ENCODE assay signal across 8 cellular contexts in the genomic region with DNA sequence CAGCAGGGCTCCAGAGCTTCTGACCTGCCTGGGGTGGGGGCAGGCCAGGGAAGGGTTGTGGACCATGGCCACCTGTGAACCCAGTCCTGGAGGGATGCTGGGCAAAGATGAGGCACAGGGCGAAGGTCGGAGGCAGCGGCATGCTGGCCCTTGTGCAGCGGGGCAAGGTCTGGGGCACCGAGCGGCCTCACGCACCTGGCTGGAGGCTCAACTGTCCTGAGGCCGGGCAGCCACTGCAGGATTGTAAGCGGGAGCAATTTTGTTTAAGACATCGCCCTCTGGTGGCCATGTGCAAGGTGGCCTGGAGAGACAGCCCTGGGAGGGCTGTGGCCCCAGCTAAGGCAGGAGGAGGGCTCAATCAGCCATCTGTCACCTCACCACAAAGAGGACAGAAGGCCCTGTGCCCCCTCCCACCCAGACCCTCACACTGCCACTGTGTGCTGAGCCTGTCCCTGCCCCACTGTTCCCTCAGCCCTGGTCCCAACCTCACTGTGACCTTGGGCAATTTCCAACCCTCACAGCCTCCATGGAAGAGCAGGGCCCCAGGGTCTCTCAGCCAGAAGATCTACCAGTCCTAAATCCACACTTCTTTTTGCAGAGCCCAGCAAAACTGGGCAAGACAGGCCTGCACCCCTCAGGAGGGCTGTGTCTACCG. TPM values are rescaled to one million over a fixed set of nuclear protein-coding genes. Genes with fewer than 3 reads are reported as not detected.
DNase-seq lines count a peak whose midpoint lies in the region; ATAC-seq, FAIRE-seq and TF ChIP-seq lines count a peak whose summit lies in the region.

No MANE protein-coding gene starts in this region.

- H3K79me2 ChIP-seq in HepG2 (ENCODE audit: insufficient read depth, low read length) = no peaks in the 10 kb centered on the region

- H3K27me3 ChIP-seq in HepG2 (ENCODE audit: control insufficient read depth in 1 of 2, insufficient read depth in 2 of 2, low read length in 2 of 2) = peaks cover 4 to 15% of the 10 kb centered on the region in 2 experiments; a peak in 3 of 5 replicates

- H2AFZ ChIP-seq in HepG2 (ENCODE audit: low read length) = no peak overlapping the region

- H3K9me3 ChIP-seq in HepG2 (ENCODE audit: low read length) = no peaks in the 10 kb centered on the region

- H3K4me3 ChIP-seq in choroid plexus epithelial cell (ENCODE audit: low read depth, low read length) (no peak overlapping the region), HepG2 (replicated peaks in 1 of 3; ENCODE audit: insufficient read depth in 1 of 3, low read depth in 2 of 3, low read length in 3 of 3) (peak overlapping the region in 1 of 3 experiments; percentile 12; a peak in 1 of 6 replicates)

- in situ Hi-C loops in HepG2 (cut with HindIII; ENCODE audit: extremely low pct_ligation_motif_present, low pct_unique_long_range_greater_than_20kb) = no loop called here

- no peaks in the 10 kb centered on the region for H3K36me3 ChIP-seq in HepG2 (replicated peaks in 1 of 2; ENCODE audit: control insufficient read depth in 1 of 2, insufficient read depth in 2 of 2, low read length in 2 of 2)

- CTCF ChIA-PET in HepG2 (lab: Yijun Ruan, JAX; ENCODE audit: low intra/inter-chr PET ratio, low total read pairs) = interaction anchor here (1.1 kb wide), 1 partner anchor 792 kb away, joined by 4 read pairs; no protein-coding TSS in a partner anchor

- H3K9ac ChIP-seq in HepG2 (ENCODE audit: insufficient read depth, low read depth, low read length) = no peak overlapping the region

- no peak overlapping the region for H3K27ac ChIP-seq in HepG2 (ENCODE audit: extremely low read length, insufficient read depth, low read length)

- peaks cover 52% of the 10 kb centered on the region for H3K4me1 ChIP-seq in HepG2 (ENCODE audit: insufficient read depth, low read length)

- H3K4me2 ChIP-seq in HepG2 (ENCODE audit: low read depth, low read length) = peak overlapping the region; percentile 60

- no peaks in the 10 kb centered on the region for H4K20me1 ChIP-seq in HepG2 (ENCODE audit: insufficient read depth, low read length)

- no peak for TF ChIP-seq POLR2A in HepG2 (IDR thresholded peaks at IDR 0.05; ENCODE audit: insufficient read depth in 1 of 2, low read depth in 2 of 2, low read length in 2 of 2)

- peak; percentile 85 for TF ChIP-seq CTCF in choroid plexus epithelial cell (conservative IDR thresholded peaks at IDR 0.05; ENCODE audit: low read depth, low read length)
- peak; percentile 91 for TF ChIP-seq CTCF in HepG2 (CRISPR knock-in tag; IDR thresholded peaks at IDR 0.05)

- peak; percentile 37 for FAIRE-seq in HepG2 (lab: Jason Lieb, UNC)

- BruUV-seq in HepG2 (replicated peaks; lab: Mats Ljungman, UMichigan) = no TSS peak

- 0% methylated on average over 2 of the region's 11 CpGs for WGBS in HepG2 (ENCODE audit: low lambda C conversion rate)

- ATAC-seq in HG03103 (IDR thresholded peaks at IDR 0.05; ENCODE audit: low read depth, unreplicated experiment) (peak; percentile 67), HepG2 (peak; percentile 86)

- POLR2A ChIA-PET in HepG2 (lab: Yijun Ruan, JAX) = no interaction called here

- DNase-seq in GM03348 (ENCODE audit: low spot score) = peak; percentile 93
- peak; percentile 29 for DNase-seq in NCI-H510A (lab: John Stamatoyannopoulos, UW)
- DNase-seq in activated CD4-positive, alpha-beta T cell treated with anti-CD3 and anti-CD28 coated beads for 4 hours = peak; percentile 56 to 67
- peak; percentile 79 for DNase-seq in choroid plexus epithelial cell (ENCODE audit: low read depth)
- DNase-seq in HepG2 (ENCODE audit: low spot score) = peak; percentile 70
- peak; percentile 18 to 53 (median 22) for DNase-seq in stimulated activated CD4-positive, alpha-beta T cell treated with anti-CD3 and anti-CD28 coated beads, TNF-alpha, amount 100 ng/mL, for 1 hour (ENCODE audit: low read depth in 3 of 3, low spot score in 1 of 3)
- DNase-seq in mesenteric fat pad (ENCODE audit: low spot score) = no peak

- TF ChIP-seq RAD21 in HepG2 (CRISPR knock-in tag; IDR thresholded peaks at IDR 0.05) = peak; percentile 57

- intact Hi-C loops in HepG2 (cut with micrococcal nuclease; ENCODE audit: unreplicated experiment) = loop anchor here (5.0 to 10.0 kb wide), 2 partner anchors 559 to 867 kb away; a partner anchor contains a TSS

- TF ChIP-seq EP300 in HepG2 (IDR thresholded peaks at IDR 0.05; ENCODE audit: low read depth in 2 of 2, low read length in 2 of 2) (no peak), HepG2 (CRISPR knock-in tag; IDR thresholded peaks at IDR 0.05; ENCODE audit: borderline replicate concordance) (no peak)

TF ChIP-seq in HepG2, 621 proteins besides CTCF, POLR2A, EP300 and RAD21 (continues in another document):
- TF ChIP-seq TBX2 (CRISPR knock-in tag; IDR thresholded peaks at IDR 0.05; ENCODE audit: borderline replicate concordance) (peak; percentile 47), XRCC5 (optimal IDR thresholded peaks at IDR 0.05; ENCODE audit: low read length) (peak; percentile 78), NFKB2 (CRISPR knock-in tag; IDR thresholded peaks at IDR 0.05; ENCODE audit: borderline replicate concordance) (0 out of 2 replicates have a peak, but pooled peaks have one; percentile 37), JUND (CRISPR knock-in tag; IDR thresholded peaks at IDR 0.05) (no peak), ZNF891 (CRISPR knock-in tag; IDR thresholded peaks at IDR 0.05) (0 out of 2 replicates have a peak, but pooled peaks have one; percentile 17)
- TF ChIP-seq, protein P1, sequence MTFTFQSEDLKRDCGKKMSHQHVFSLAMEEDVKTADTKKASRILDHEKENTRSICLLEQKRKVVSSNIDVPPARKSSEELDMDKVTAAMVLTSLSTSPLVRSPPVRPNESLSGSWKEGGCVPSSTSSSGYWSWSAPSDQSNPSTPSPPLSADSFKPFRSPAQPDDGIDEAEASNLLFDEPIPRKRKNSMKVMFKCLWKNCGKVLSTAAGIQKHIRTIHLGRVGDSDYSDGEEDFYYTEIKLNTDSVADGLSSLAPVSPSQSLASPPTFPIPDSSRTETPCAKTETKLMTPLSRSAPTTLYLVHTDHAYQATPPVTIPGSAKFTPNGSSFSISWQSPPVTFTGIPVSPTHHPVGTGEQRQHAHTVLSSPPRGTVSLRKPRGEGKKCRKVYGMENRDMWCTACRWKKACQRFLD (CRISPR knock-in tag; IDR thresholded peaks at IDR 0.05; ENCODE audit: borderline replicate concordance) = 0 out of 2 replicates have a peak, but pooled peaks have one; percentile 33

RNA-seq across cellular contexts. Expression of a gene that starts 46.3 kb away (rescaled TPM):
- 16.0 and 25.8 TPM in 2 replicates for total RNA-seq in HepG2 (2016; rRNA removed; fragmentation: Illumina TruSeq; extraction: Trizol)
- 5.2 and 7.7 TPM in 2 replicates for total RNA-seq in HepG2 (2016; cell fraction: cytosol; rRNA removed; fragmentation: Illumina TruSeq; extraction: Trizol; ENCODE audit: low read depth)
- 18.1 and 26.7 TPM in 2 replicates for total RNA-seq in HepG2 (2016; cell fraction: insoluble cytoplasmic fraction; rRNA removed; fragmentation: Illumina TruSeq; extraction: Trizol)
- 14.2 and 15.9 TPM in 2 replicates for total RNA-seq in HepG2 (2016; cell fraction: membrane; rRNA removed; fragmentation: Illumina TruSeq; extraction: Trizol)
- total RNA-seq in HepG2 (2016; cell fraction: nucleus; rRNA removed; fragmentation: Illumina TruSeq; extraction: Trizol) = 19.5 and 20.8 TPM in 2 replicates
- polyA plus RNA-seq in HepG2 (2011; rRNA removed) = 25.4 and 35.4 TPM in 2 replicates
- polyA plus RNA-seq in HepG2 (2011; cell fraction: cytosol; rRNA removed) = 20.8 and 29.8 TPM in 2 replicates
- polyA plus RNA-seq in HepG2 (2011; cell fraction: nucleus; rRNA removed) = 39.0 and 41.7 TPM in 2 replicates
- polyA plus RNA-seq in HepG2 (2012) = 13.0 and 16.0 TPM in 2 replicates
- polyA plus RNA-seq in HepG2 (2016; cell fraction: cytosol; fragmentation: Illumina TruSeq; extraction: Trizol; ENCODE audit: low read depth) = 5.6 and 6.4 TPM in 2 replicates
- 14.3 TPM in 2 replicates for polyA plus RNA-seq in HepG2 (2016; cell fraction: insoluble cytoplasmic fraction; fragmentation: Illumina TruSeq; extraction: Trizol; ENCODE audit: low read depth)
- polyA plus RNA-seq in HepG2 (2016; cell fraction: membrane; fragmentation: Illumina TruSeq; extraction: Trizol; ENCODE audit: low read depth) = 9.6 and 10.9 TPM in 2 replicates
- polyA plus RNA-seq in HepG2 (2016; cell fraction: nucleus; fragmentation: Illumina TruSeq; extraction: Trizol; ENCODE audit: insufficient read depth, low read depth) = 34.7 and 36.4 TPM in 2 replicates
- 60.4 and 130 TPM in 2 replicates for polyA minus RNA-seq in HepG2 (2011; rRNA and poly(A)+ RNA removed; ENCODE audit: low replicate concordance)
- 12.0 and 12.9 TPM in 2 replicates for polyA minus RNA-seq in HepG2 (2011; cell fraction: cytosol; rRNA and poly(A)+ RNA removed)
- polyA minus RNA-seq in HepG2 (2011; cell fraction: nucleus; rRNA and poly(A)+ RNA removed) = 12.6 and 20.5 TPM in 2 replicates
- 24.6 TPM for total RNA-seq in mesenteric fat pad

RNA-seq across cellular contexts. Expression of a gene that starts 53.9 kb away (rescaled TPM):
- total RNA-seq in HepG2 (2016; rRNA removed; fragmentation: Illumina TruSeq; extraction: Trizol) = 133 and 134 TPM in 2 replicates
- 22.3 and 24.9 TPM in 2 replicates for total RNA-seq in HepG2 (2016; cell fraction: cytosol; rRNA removed; fragmentation: Illumina TruSeq; extraction: Trizol; ENCODE audit: low read depth)
- total RNA-seq in HepG2 (2016; cell fraction: insoluble cytoplasmic fraction; rRNA removed; fragmentation: Illumina TruSeq; extraction: Trizol) = 115 and 130 TPM in 2 replicates
- 33.8 and 39.4 TPM in 2 replicates for total RNA-seq in HepG2 (2016; cell fraction: membrane; rRNA removed; fragmentation: Illumina TruSeq; extraction: Trizol)
- 68.8 and 75.2 TPM in 2 replicates for total RNA-seq in HepG2 (2016; cell fraction: nucleus; rRNA removed; fragmentation: Illumina TruSeq; extraction: Trizol)
- 34.3 and 43.5 TPM in 2 replicates for polyA plus RNA-seq in HepG2 (2011; rRNA removed)
- 28.9 and 46.8 TPM in 2 replicates for polyA plus RNA-seq in HepG2 (2011; cell fraction: cytosol; rRNA removed)
- 34.6 and 57.1 TPM in 2 replicates for polyA plus RNA-seq in HepG2 (2011; cell fraction: nucleus; rRNA removed)
- 19.7 and 32.1 TPM in 2 replicates for polyA plus RNA-seq in HepG2 (2012)
- polyA plus RNA-seq in HepG2 (2016; cell fraction: cytosol; fragmentation: Illumina TruSeq; extraction: Trizol; ENCODE audit: low read depth) = 7.2 and 8.0 TPM in 2 replicates
- 74.7 and 93.0 TPM in 2 replicates for polyA plus RNA-seq in HepG2 (2016; cell fraction: insoluble cytoplasmic fraction; fragmentation: Illumina TruSeq; extraction: Trizol; ENCODE audit: low read depth)
- polyA plus RNA-seq in HepG2 (2016; cell fraction: membrane; fragmentation: Illumina TruSeq; extraction: Trizol; ENCODE audit: low read depth) = 14.0 and 16.6 TPM in 2 replicates
- 65.8 and 73.2 TPM in 2 replicates for polyA plus RNA-seq in HepG2 (2016; cell fraction: nucleus; fragmentation: Illumina TruSeq; extraction: Trizol; ENCODE audit: insufficient read depth, low read depth)
- 166 and 435 TPM in 2 replicates for polyA minus RNA-seq in HepG2 (2011; rRNA and poly(A)+ RNA removed; ENCODE audit: low replicate concordance)
- polyA minus RNA-seq in HepG2 (2011; cell fraction: cytosol; rRNA and poly(A)+ RNA removed) = 38.0 and 60.1 TPM in 2 replicates
- 20.4 and 28.2 TPM in 2 replicates for polyA minus RNA-seq in HepG2 (2011; cell fraction: nucleus; rRNA and poly(A)+ RNA removed)
- total RNA-seq in mesenteric fat pad = 2.4 TPM
